Comparison of ENCODE assay signal across 2 cellular contexts in the genomic region with DNA sequence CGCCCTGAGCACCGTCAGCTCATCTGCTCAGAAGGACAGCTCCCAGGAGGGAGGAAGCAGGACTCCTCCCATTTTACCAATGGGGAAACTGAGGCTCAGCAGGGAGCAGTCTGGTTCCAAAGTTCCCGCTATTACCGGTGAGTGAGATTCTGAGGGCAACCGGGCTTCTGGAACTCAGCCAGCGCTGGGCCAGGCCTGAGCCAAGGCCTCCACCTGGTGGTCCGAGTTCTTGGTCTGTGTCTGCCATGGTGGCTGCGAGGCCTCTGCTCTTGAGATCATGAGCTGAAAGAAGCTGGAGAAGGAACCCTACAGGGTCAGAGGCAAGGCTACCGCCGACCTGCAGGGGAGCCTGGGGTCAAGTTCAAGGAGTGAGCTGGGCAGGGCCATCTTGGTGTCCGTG.
TF ChIP-seq lines count a peak whose summit lies in the region.

No MANE protein-coding gene starts in this region.

TF ChIP-seq in SK-N-SH, 30 proteins besides CTCF, POLR2A, EP300 and RAD21 (continued from another document):
- no peak for TF ChIP-seq SIN3A (IDR thresholded peaks at IDR 0.05; ENCODE audit: borderline replicate concordance, low read depth, low read length)
- no peak for TF ChIP-seq FOXM1 (IDR thresholded peaks at IDR 0.05; ENCODE audit: low read depth)
- TF ChIP-seq, protein P1, sequence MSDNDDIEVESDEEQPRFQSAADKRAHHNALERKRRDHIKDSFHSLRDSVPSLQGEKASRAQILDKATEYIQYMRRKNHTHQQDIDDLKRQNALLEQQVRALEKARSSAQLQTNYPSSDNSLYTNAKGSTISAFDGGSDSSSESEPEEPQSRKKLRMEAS (IDR thresholded peaks at IDR 0.05; ENCODE audit: low read depth), result no peak
- no peak for TF ChIP-seq ELF1 (IDR thresholded peaks at IDR 0.05)
- no peak for TF ChIP-seq TEAD4 (IDR thresholded peaks at IDR 0.05; ENCODE audit: borderline replicate concordance, insufficient read depth)
- TF ChIP-seq CHD2 (IDR thresholded peaks at IDR 0.05; ENCODE audit: low read length, partially characterized antibody), result no peak
- no peak for TF ChIP-seq FOXJ3 (CRISPR knock-in tag; IDR thresholded peaks at IDR 0.05)
- TF ChIP-seq RXRA (IDR thresholded peaks at IDR 0.05; ENCODE audit: borderline replicate concordance, low read depth), result no peak
- TF ChIP-seq POLR2AphosphoS5 (IDR thresholded peaks at IDR 0.05; ENCODE audit: low read depth, low read length), result no peak
- TF ChIP-seq JUND (IDR thresholded peaks at IDR 0.05), result no peak
- no peak for TF ChIP-seq TCF12 (IDR thresholded peaks at IDR 0.05)
TF ChIP-seq in SK-N-SH: peak in this region for 0.

TF ChIP-seq in SK-N-SH treated with all-trans-retinoic acid at 6 μM for 48 hours, 23 proteins besides CTCF, POLR2A, EP300 and RAD21:
- TF ChIP-seq, protein P2, sequence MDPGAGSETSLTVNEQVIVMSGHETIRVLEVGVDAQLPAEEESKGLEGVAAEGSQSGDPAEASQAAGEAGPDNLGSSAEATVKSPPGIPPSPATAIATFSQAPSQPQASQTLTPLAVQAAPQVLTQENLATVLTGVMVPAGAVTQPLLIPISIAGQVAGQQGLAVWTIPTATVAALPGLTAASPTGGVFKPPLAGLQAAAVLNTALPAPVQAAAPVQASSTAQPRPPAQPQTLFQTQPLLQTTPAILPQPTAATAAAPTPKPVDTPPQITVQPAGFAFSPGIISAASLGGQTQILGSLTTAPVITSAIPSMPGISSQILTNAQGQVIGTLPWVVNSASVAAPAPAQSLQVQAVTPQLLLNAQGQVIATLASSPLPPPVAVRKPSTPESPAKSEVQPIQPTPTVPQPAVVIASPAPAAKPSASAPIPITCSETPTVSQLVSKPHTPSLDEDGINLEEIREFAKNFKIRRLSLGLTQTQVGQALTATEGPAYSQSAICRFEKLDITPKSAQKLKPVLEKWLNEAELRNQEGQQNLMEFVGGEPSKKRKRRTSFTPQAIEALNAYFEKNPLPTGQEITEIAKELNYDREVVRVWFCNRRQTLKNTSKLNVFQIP (CRISPR knock-in tag; IDR thresholded peaks at IDR 0.05; ENCODE audit: borderline replicate concordance, low read depth), result no peak
TF ChIP-seq in SK-N-SH treated with all-trans-retinoic acid at 6 μM for 48 hours: peak in this region for 0.
